In the genomic region with DNA sequence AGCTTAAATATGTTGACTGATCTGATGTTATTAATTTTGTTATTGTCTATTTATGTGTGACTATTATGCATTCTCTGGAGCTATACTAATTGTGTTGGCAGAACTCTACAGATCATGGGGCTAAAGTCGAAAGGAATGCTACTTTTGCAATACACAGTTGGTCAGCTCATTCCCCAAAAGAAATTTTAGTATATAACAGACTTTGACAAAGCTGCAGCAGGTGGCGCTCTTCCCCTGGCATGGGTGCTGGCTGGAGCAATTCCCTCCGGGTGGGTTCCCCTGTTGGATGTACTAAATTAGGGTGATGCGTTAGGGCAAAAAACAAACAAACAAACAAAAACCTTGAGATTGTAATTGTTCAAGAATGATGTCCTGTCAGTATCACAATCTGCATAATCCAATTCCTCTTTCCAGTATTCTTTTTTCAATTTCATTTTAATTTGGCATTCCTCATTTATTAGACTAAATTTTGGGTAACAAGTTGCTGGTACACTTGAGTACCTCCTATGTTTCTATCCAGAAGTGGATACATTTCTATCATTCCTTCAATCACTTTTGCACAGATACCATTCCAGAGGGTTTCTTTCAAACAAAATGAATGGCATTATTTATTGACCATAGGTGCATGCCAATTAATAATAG, we compare ENCODE assay signal across 8 cellular contexts.
DNase-seq lines count a peak whose midpoint lies in the region; ATAC-seq and TF ChIP-seq lines count a peak whose summit lies in the region.

No MANE protein-coding gene starts in this region.

- H3K4me3 ChIP-seq in BE2C (ENCODE audit: low read depth, low read length) (no peak overlapping the region), SJCRH30 (no peak overlapping the region), fibroblast of lung (replicated peaks in 1 of 4; ENCODE audit: control extremely low read depth in 1 of 4, insufficient read depth in 1 of 4, low read depth in 3 of 4, low read length in 4 of 4) (no peak overlapping the region)

- peak; percentile 74 for DNase-seq in BE2C
- DNase-seq in KBM-7 = peak; percentile 56
- peak; percentile 68 to 87 for DNase-seq in SJCRH30
- DNase-seq in fibroblast of lung (ENCODE audit: low read depth in 2 of 2) = peak; percentile 12 to 60
- DNase-seq in posterior vena cava (ENCODE audit: low spot score) = peak; percentile 42
- no peak for DNase-seq in GM19238 (ENCODE audit: insufficient read length, low spot score)
- DNase-seq in DMS79 treated with DMSO at 0.1 percent for 48 hours (lab: John Stamatoyannopoulos, UW) = no peak

- in situ Hi-C loops in KBM-7 (cut with MboI; ENCODE audit: low pct_unique_long_range_greater_than_20kb, low sequenced_read_pairs) = no loop called here

- H3K27ac ChIP-seq in SJCRH30 (no peak overlapping the region), fibroblast of lung (ENCODE audit: insufficient read depth, low read length) (no peak overlapping the region)

- peak; percentile 60 for ATAC-seq in GM18498 (IDR thresholded peaks at IDR 0.05; ENCODE audit: unreplicated experiment)

- H3K9me3 ChIP-seq in BE2C = no peaks in the 10 kb centered on the region
- H3K9me3 ChIP-seq in SJCRH30 (replicated peaks) = no peaks in the 10 kb centered on the region
- H3K9me3 ChIP-seq in fibroblast of lung (ENCODE audit: control insufficient read depth, insufficient read depth, low read depth, low read length) = no peaks in the 10 kb centered on the region

- no peaks in the 10 kb centered on the region for H3K4me1 ChIP-seq in BE2C
- no peaks in the 10 kb centered on the region for H3K4me1 ChIP-seq in SJCRH30
- H3K4me1 ChIP-seq in fibroblast of lung (ENCODE audit: control insufficient read depth, extremely low read depth, insufficient read depth, low read length) = no peaks in the 10 kb centered on the region

- TF ChIP-seq CTCF in BE2C (IDR thresholded peaks at IDR 0.05; ENCODE audit: low read depth, low read length) = peak; percentile 88
- TF ChIP-seq CTCF in fibroblast of lung (conservative IDR thresholded peaks at IDR 0.05 in 1 of 2, IDR thresholded peaks at IDR 0.05 in 1 of 2; ENCODE audit: low read depth in 1 of 2, low read length in 2 of 2) = peak; percentile 79 to 85

- no peak overlapping the region for H3K9ac ChIP-seq in fibroblast of lung (ENCODE audit: insufficient read depth, low read length)

- H3K79me2 ChIP-seq in fibroblast of lung (ENCODE audit: control insufficient read depth, insufficient read depth, low read length) = no peaks in the 10 kb centered on the region

- no peak overlapping the region for H2AFZ ChIP-seq in fibroblast of lung (ENCODE audit: low read length)

- no peaks in the 10 kb centered on the region for H3K27me3 ChIP-seq in BE2C
- no peaks in the 10 kb centered on the region for H3K27me3 ChIP-seq in SJCRH30
- no peaks in the 10 kb centered on the region for H3K27me3 ChIP-seq in fibroblast of lung (ENCODE audit: control insufficient read depth, insufficient read depth, low read length)

- intact Hi-C loops in posterior vena cava (cut with DNase I) = no loop called here

- H3K4me2 ChIP-seq in fibroblast of lung (ENCODE audit: extremely low read depth, insufficient read depth, low read length) = no peak overlapping the region

- H3K36me3 ChIP-seq in BE2C = no peaks in the 10 kb centered on the region
- no peaks in the 10 kb centered on the region for H3K36me3 ChIP-seq in SJCRH30
- H3K36me3 ChIP-seq in fibroblast of lung (ENCODE audit: control insufficient read depth, insufficient read depth, low read length) = no peaks in the 10 kb centered on the region

- no peaks in the 10 kb centered on the region for H4K20me1 ChIP-seq in fibroblast of lung (ENCODE audit: control insufficient read depth, extremely low read depth, insufficient read depth, low read length)

Comparison
In these comparisons a context has a peak if more than half of its experiments do, and no peak if none do; other contexts are left out.
1. DNase-seq: peak in BE2C (single experiment), KBM-7 (single experiment), SJCRH30 (2 of 2), fibroblast of lung (2 of 2) and posterior vena cava (single experiment); none in GM19238 (single experiment) and DMS79 treated with DMSO at 0.1 percent for 48 hours (single experiment).